26 cellular contexts compared by ENCODE assay signal in genomic region chr16:89048087-89048729, GRCh38. TPM values are rescaled to one million over a fixed set of nuclear protein-coding genes. Genes with fewer than 3 reads are reported as not detected.
A peak's percentile ranks its signal among the peaks of the same experiment; 100 is the strongest.
DNase-seq lines count a peak whose midpoint lies in the region; ATAC-seq and TF ChIP-seq lines count a peak whose summit lies in the region.
"Had no signal": no experiment of that assay in that cellular context is flagged by ENCODE, and none has a peak within 500 bp of the region (broad histone marks: within the 10 kb centered on the region; RNA-seq: fewer than 3 reads in every experiment).

No MANE protein-coding gene starts in this region.

- WGBS in psoas muscle, 3 donors, result 10 to 12% (median 10%) methylated on average over 37 to 38 of the region's 38 CpGs

- DNase-seq in NCI-H1417 (lab: John Stamatoyannopoulos, UW) (peak; percentile 8 to 64 (median 45)), NCI-H1417 treated with DMSO at 0.1 percent for 48 hours (lab: John Stamatoyannopoulos, UW) (no peak), NCI-H69 (lab: John Stamatoyannopoulos, UW) (peak; percentile 58), psoas muscle (peak; percentile 4 to 30), hippocampal formation (lab: John Stamatoyannopoulos, UW) (no peak), NCI-H2227 (lab: John Stamatoyannopoulos, UW; ENCODE audit: unreplicated experiment) (no peak)
- DNase-seq: activated CD4-positive, alpha-beta T cell treated with anti-CD3 and anti-CD28 coated beads for 1 hour; activated CD8-positive, alpha-beta T cell treated with anti-CD3 and anti-CD28 coated beads, Interleukin-2, amount 10 ng/mL, durations not matched to agents 7 days and 5 days; activated gamma-delta T cell treated with Interleukin-2 at 50 U/mL for 16 hours; activated naive CD8-positive, alpha-beta T cell treated with anti-CD3 and anti-CD28 coated beads, Interleukin-2, amount 50 U/mL, for 24 hours; AML-193; DMS79 treated with DMSO at 0.1 percent for 48 hours; midbrain; NCI-H1048; NCI-H2029; NCI-H226; PC-9; stimulated activated CD4-positive, alpha-beta T cell treated with anti-CD3 and anti-CD28 coated beads, Interleukin-1b, Interleukin-23, amount 100 ng/mL, for 48 hours; T-cell; trophoblast cell had no signal

- peak overlapping the region; percentile 1 for H3K9ac ChIP-seq in iPS-15b (ENCODE audit: low read depth, low read length)

- H3K36me3 ChIP-seq in iPS-15b (ENCODE audit: control insufficient read depth, insufficient read depth, low read length) (no peaks in the 10 kb centered on the region), psoas muscle (ENCODE audit: insufficient read depth in 1 of 2, low read depth in 1 of 2) (no peaks in the 10 kb centered on the region)
- H3K36me3 ChIP-seq: heart right ventricle, left lung had no signal

- H3K4me1 ChIP-seq in iPS-15b (ENCODE audit: control insufficient read depth, insufficient read depth, low read length), result no peaks in the 10 kb centered on the region
- no peaks in the 10 kb centered on the region for H3K4me1 ChIP-seq in psoas muscle
- H3K4me1 ChIP-seq: heart right ventricle, left lung had no signal

- no peak for ATAC-seq in psoas muscle
- no peak for ATAC-seq in GM18498 (IDR thresholded peaks at IDR 0.05; ENCODE audit: unreplicated experiment)
- ATAC-seq: activated CD8-positive, alpha-beta T cell treated with anti-CD3 and anti-CD28 coated beads, Interleukin-2, amount 10 ng/mL, durations not matched to agents 7 days and 5 days; activated naive CD8-positive, alpha-beta T cell treated with anti-CD3 and anti-CD28 coated beads, Interleukin-2, amount 50 U/mL, for 24 hours; CD8-positive, alpha-beta T cell; left lung; T-cell had no signal

- no peaks in the 10 kb centered on the region for H3K9me3 ChIP-seq in iPS-15b (ENCODE audit: control insufficient read depth, insufficient read depth, low read length)
- no peaks in the 10 kb centered on the region for H3K9me3 ChIP-seq in psoas muscle
- H3K9me3 ChIP-seq: heart right ventricle, left lung had no signal

- H3K4me3 ChIP-seq in iPS-15b (ENCODE audit: low read depth, low read length), result no peak overlapping the region
- H3K4me3 ChIP-seq in psoas muscle, result no peak overlapping the region
- H3K4me3 ChIP-seq: heart right ventricle, left lung, PC-9, skin epidermis had no signal

- H3K27me3 ChIP-seq in iPS-15b (ENCODE audit: control insufficient read depth, insufficient read depth, low read length), result no peaks in the 10 kb centered on the region
- peaks cover 0 to 95% (median 27%) of the 10 kb centered on the region in 3 donors for H3K27me3 ChIP-seq in psoas muscle (ENCODE audit: insufficient read depth in 3 of 3, low read length in 2 of 3)

- intact Hi-C loops in psoas muscle (cut with DNase I), result no loop called here

- no peak overlapping the region for H3K27ac ChIP-seq in psoas muscle
- H3K27ac ChIP-seq: heart right ventricle, left lung, PC-9, skin epidermis had no signal

- no peak for TF ChIP-seq CTCF in psoas muscle (IDR thresholded peaks at IDR 0.05)

RNA-seq across cellular contexts. Expression of gene ACSF3, which starts 45.4 kb away (rescaled TPM):
- 10 to 100 TPM; 16.2 to 26.5 (median 19.1) TPM for total RNA-seq in psoas muscle
- 10 to 100 TPM; 13.4 to 15.5 (median 13.5) TPM for polyA plus RNA-seq in psoas muscle

Comparison
In these comparisons a context has a peak if more than half of its experiments do, and no peak if none do; other contexts are left out.
1. DNase-seq: peak in NCI-H1417 (3 of 3), NCI-H69 (single experiment) and psoas muscle (2 of 2); none in NCI-H1417 treated with DMSO at 0.1 percent for 48 hours (single experiment), hippocampal formation (0 of 2) and NCI-H2227 (single experiment).